17 cellular contexts compared by ENCODE assay signal in genomic region chr2:33202641-33203345, GRCh38.
"Had no signal": no experiment of that assay in that cellular context is flagged by ENCODE, and none has a peak within 500 bp of the region (broad histone marks: within the 10 kb centered on the region; RNA-seq: fewer than 3 reads in every experiment).

No MANE protein-coding gene starts in this region.

- H3K36me3 ChIP-seq: sigmoid colon, suprapubic skin had no signal

- ATAC-seq: activated CD8-positive, alpha-beta T cell treated with anti-CD3 and anti-CD28 coated beads, Interleukin-2, amount 10 ng/mL, durations not matched to agents 7 days and 5 days; activated naive CD8-positive, alpha-beta T cell treated with anti-CD3 and anti-CD28 coated beads, Interleukin-2, amount 50 U/mL, for 24 hours; natural killer cell; T-cell had no signal

- H3K4me3 Mint-ChIP-seq: activated CD8-positive, alpha-beta T cell treated with anti-CD3 and anti-CD28 coated beads, Interleukin-2, amount 10 ng/mL, durations not matched to agents 7 days and 5 days; activated naive CD8-positive, alpha-beta T cell treated with anti-CD3 and anti-CD28 coated beads, Interleukin-2, amount 50 U/mL, for 24 hours; activated T-helper 1 cell treated with anti-CD3 and anti-CD28 coated beads, Interleukin-12 subunit alpha, Interleukin-12 subunit beta, Interleukin-2, Interleukin-4 antibody, amounts not matched to agents 30 ng/mL and 10 ng/mL and 1 ng/mL, durations not matched to agents 14 hours and 24 hours and 36 hours; natural killer cell; T-cell had no signal

- H3K9me3 Mint-ChIP-seq: activated naive CD8-positive, alpha-beta T cell treated with anti-CD3 and anti-CD28 coated beads, Interleukin-2, amount 50 U/mL, for 24 hours; activated T-helper 1 cell treated with anti-CD3 and anti-CD28 coated beads, Interleukin-12 subunit alpha, Interleukin-12 subunit beta, Interleukin-2, Interleukin-4 antibody, amounts not matched to agents 30 ng/mL and 10 ng/mL and 1 ng/mL, durations not matched to agents 14 hours and 24 hours and 36 hours; T-cell had no signal

- H3K4me3 ChIP-seq: sigmoid colon, suprapubic skin had no signal

- H3K27me3 Mint-ChIP-seq: progenitor cell of endocrine pancreas, T-cell had no signal

- H3K4me1 Mint-ChIP-seq: activated naive CD8-positive, alpha-beta T cell treated with anti-CD3 and anti-CD28 coated beads, Interleukin-2, amount 50 U/mL, for 24 hours; natural killer cell; T-cell had no signal

- DNase-seq: activated CD4-positive, alpha-beta T cell treated with anti-CD3 and anti-CD28 coated beads for 4 hours; activated CD8-positive, alpha-beta T cell treated with anti-CD3 and anti-CD28 coated beads, Interleukin-2, amount 10 ng/mL, durations not matched to agents 7 days and 5 days; activated naive CD4-positive, alpha-beta T cell treated with Interleukin-2 at 50 U/mL for 16 hours; activated naive CD8-positive, alpha-beta T cell treated with anti-CD3 and anti-CD28 coated beads, Interleukin-2, amount 50 U/mL, for 24 hours; caudate nucleus; effector memory CD4-positive, alpha-beta T cell; hippocampal formation; natural killer cell; nucleus accumbens; sigmoid colon; stimulated activated CD4-positive, alpha-beta T cell treated with anti-CD3 and anti-CD28 coated beads, Interleukin-2, amount 100 ng/mL, for 24 hours; stimulated activated naive CD4-positive, alpha-beta T cell treated with Interleukin-2 at 50 U/mL for 16 hours; T-cell; T1000 had no signal

- H3K36me3 Mint-ChIP-seq: natural killer cell, T-cell had no signal

- H3K27ac Mint-ChIP-seq: activated CD8-positive, alpha-beta T cell treated with anti-CD3 and anti-CD28 coated beads, Interleukin-2, amount 10 ng/mL, durations not matched to agents 7 days and 5 days; activated naive CD8-positive, alpha-beta T cell treated with anti-CD3 and anti-CD28 coated beads, Interleukin-2, amount 50 U/mL, for 24 hours; activated T-helper 1 cell treated with anti-CD3 and anti-CD28 coated beads, Interleukin-12 subunit alpha, Interleukin-12 subunit beta, Interleukin-2, Interleukin-4 antibody, amounts not matched to agents 30 ng/mL and 10 ng/mL and 1 ng/mL, durations not matched to agents 14 hours and 24 hours and 36 hours; natural killer cell; progenitor cell of endocrine pancreas; T-cell had no signal

- H3K9me3 ChIP-seq: sigmoid colon, suprapubic skin had no signal

- H3K27ac ChIP-seq: suprapubic skin had no signal

- H3K27me3 ChIP-seq: sigmoid colon, suprapubic skin had no signal
